Comparison of ENCODE assay signal across 8 cellular contexts in genomic region chr2:241354668-241355658, GRCh38. TPM values are rescaled to one million over a fixed set of nuclear protein-coding genes. Genes with fewer than 3 reads are reported as not detected.
DNase-seq lines count a peak whose midpoint lies in the region; ATAC-seq and TF ChIP-seq lines count a peak whose summit lies in the region.

No MANE protein-coding gene starts in this region.

- H3K36me3 ChIP-seq in CD8-positive, alpha-beta T cell (ENCODE audit: insufficient read depth, low read length) = peaks cover 21% of the 10 kb centered on the region
- H3K36me3 ChIP-seq in PC-9 (ENCODE audit: low read depth) (peaks cover 37% of the 10 kb centered on the region), neuronal stem cell (replicated peaks in 1 of 2; ENCODE audit: control insufficient read depth in 2 of 2, insufficient read depth in 2 of 2, low read length in 2 of 2) (peaks cover 24 to 53% of the 10 kb centered on the region in 2 donors), subcutaneous abdominal adipose tissue (ENCODE audit: control insufficient read depth in 5 of 5, insufficient read depth in 5 of 5, low read length in 5 of 5) (peaks cover 31 to 44% (median 35%) of the 10 kb centered on the region in 5 donors)

- CTCF ChIA-PET in CD8-positive, alpha-beta T cell (lab: Charles Lee) = no interaction called here
- CTCF ChIA-PET in PC-9 (lab: Charles Lee) = no interaction called here

- POLR2A ChIA-PET in CD8-positive, alpha-beta T cell (lab: Charles Lee) = no interaction called here
- POLR2A ChIA-PET in PC-9 (lab: Charles Lee; ENCODE audit: unreplicated experiment) = no interaction called here

- H3K27ac ChIP-seq in CD8-positive, alpha-beta T cell (ENCODE audit: low read depth, low read length) = no peak overlapping the region
- H3K27ac ChIP-seq in PC-9 (peak overlapping the region; percentile 53), neuronal stem cell (replicated peaks; ENCODE audit: low read length) (peak overlapping the region; percentile 70), subcutaneous abdominal adipose tissue (ENCODE audit: low read depth, low read length) (peak overlapping the region; percentile 55)

- peaks cover 2% of the 10 kb centered on the region for H3K79me1 ChIP-seq in neuronal stem cell (ENCODE audit: low read depth, low read length)

- H3K4me3 Mint-ChIP-seq in CD8-positive, alpha-beta T cell = peak overlapping the region; percentile 11
- peak overlapping the region; percentile 26 for H3K4me3 Mint-ChIP-seq in activated T-helper 17 cell treated with anti-CD3 and anti-CD28 coated beads, Interleukin-2, amount 50 U/mL, for 72 hours

- peaks cover 36% of the 10 kb centered on the region for H3K79me2 ChIP-seq in PC-9 (ENCODE audit: low read depth)

- H3K4me3 ChIP-seq in CD8-positive, alpha-beta T cell (ENCODE audit: low read depth, low read length) = no peak overlapping the region
- H3K4me3 ChIP-seq in PC-9 (peak overlapping the region; percentile 51), foreskin fibroblast (ENCODE audit: low read depth in 1 of 2, low read length in 2 of 2) (peak overlapping the region in 1 of 2 donors; percentile 29), neuronal stem cell (ENCODE audit: low read length in 2 of 2) (peak overlapping the region; percentile 31 to 80), subcutaneous abdominal adipose tissue (ENCODE audit: low read depth in 1 of 5, low read length in 5 of 5) (peak overlapping the region in 4 of 5 donors; percentile 47 to 62 (median 50))

- WGBS in neuronal stem cell (ENCODE audit: extremely low coverage in 2 of 2, insufficient read length in 2 of 2, insufficient replicate concordance in 1 of 2), 2 donors = no CpG with 5 or more reads among the region's 40 CpGs

- BruUV-seq in PC-9 (replicated peaks; lab: Mats Ljungman, UMichigan) = TSS peak; percentile 52

- H3K14ac ChIP-seq in neuronal stem cell (ENCODE audit: low read length) = peak overlapping the region; percentile 57

- H4K91ac ChIP-seq in neuronal stem cell (ENCODE audit: low read depth, low read length, poor library complexity) = no peak overlapping the region

- no peak overlapping the region for H4K8ac ChIP-seq in neuronal stem cell (ENCODE audit: low read depth, low read length)

- no peaks in the 10 kb centered on the region for H3K9me3 Mint-ChIP-seq in CD8-positive, alpha-beta T cell
- no peaks in the 10 kb centered on the region for H3K9me3 Mint-ChIP-seq in activated T-helper 17 cell treated with anti-CD3 and anti-CD28 coated beads, Interleukin-2, amount 50 U/mL, for 72 hours

- H2AFZ ChIP-seq in PC-9 = peak overlapping the region; percentile 79
- H2AFZ ChIP-seq in neuronal stem cell (ENCODE audit: low read length) = no peak overlapping the region

- peak overlapping the region; percentile 17 for H2AK5ac ChIP-seq in neuronal stem cell (ENCODE audit: low read depth, low read length)

- H3K4me1 Mint-ChIP-seq in CD8-positive, alpha-beta T cell (ENCODE audit: low read depth) = peaks cover 21% of the 10 kb centered on the region
- H3K4me1 Mint-ChIP-seq in activated T-helper 17 cell treated with anti-CD3 and anti-CD28 coated beads, Interleukin-2, amount 50 U/mL, for 72 hours = peaks cover 20% of the 10 kb centered on the region

- H3K23ac ChIP-seq in neuronal stem cell (ENCODE audit: low read depth, low read length, poor library complexity) = peak overlapping the region; percentile 90

- peak; percentile 35 to 78 (median 65) for DNase-seq in CD8-positive, alpha-beta T cell
- peak; percentile 76 to 98 for DNase-seq in PC-9
- DNase-seq in foreskin fibroblast = peak; percentile 51 to 80
- DNase-seq in neuronal stem cell (ENCODE audit: low spot score) = peak; percentile 70

- peaks cover 45% of the 10 kb centered on the region for H3F3A ChIP-seq in PC-9 (ENCODE audit: insufficient read depth, low read depth)

- no peaks in the 10 kb centered on the region for H3K27me3 Mint-ChIP-seq in CD8-positive, alpha-beta T cell (ENCODE audit: low read depth)
- no peaks in the 10 kb centered on the region for H3K27me3 Mint-ChIP-seq in activated T-helper 17 cell treated with anti-CD3 and anti-CD28 coated beads, Interleukin-2, amount 50 U/mL, for 72 hours

- H3K4ac ChIP-seq in neuronal stem cell (ENCODE audit: low read length) = no peak overlapping the region

- H3K4me1 ChIP-seq in CD8-positive, alpha-beta T cell (ENCODE audit: insufficient read depth, low read length) = peaks cover 10% of the 10 kb centered on the region
- H3K4me1 ChIP-seq in PC-9 (replicated peaks; ENCODE audit: insufficient read depth) (peaks cover 44% of the 10 kb centered on the region), neuronal stem cell (ENCODE audit: control insufficient read depth in 2 of 2, insufficient read depth in 1 of 2, low read depth in 1 of 2, low read length in 2 of 2) (peaks cover 3 to 10% of the 10 kb centered on the region in 2 donors), subcutaneous abdominal adipose tissue (ENCODE audit: control insufficient read depth in 5 of 5, insufficient read depth in 5 of 5, low read length in 5 of 5) (peaks cover 3 to 36% (median 27%) of the 10 kb centered on the region in 5 donors)

- peaks cover 42% of the 10 kb centered on the region for H3K36me3 Mint-ChIP-seq in CD8-positive, alpha-beta T cell
- H3K36me3 Mint-ChIP-seq in activated T-helper 17 cell treated with anti-CD3 and anti-CD28 coated beads, Interleukin-2, amount 50 U/mL, for 72 hours (ENCODE audit: low read depth) = peaks cover 42% of the 10 kb centered on the region

- no peaks in the 10 kb centered on the region for H3K9me2 ChIP-seq in PC-9 (ENCODE audit: insufficient read depth)

- peak overlapping the region; percentile 83 for H3K9ac ChIP-seq in neuronal stem cell (ENCODE audit: low read depth, low read length, poor library complexity)
- peak overlapping the region in 2 of 5 donors; percentile 48 to 52 for H3K9ac ChIP-seq in subcutaneous abdominal adipose tissue (ENCODE audit: low read length in 5 of 5)

- H3K4me2 ChIP-seq in PC-9 (peak overlapping the region; percentile 95), neuronal stem cell (ENCODE audit: insufficient read depth, low read length, poor library complexity, severe bottlenecking) (peak overlapping the region; percentile 70)

- peak overlapping the region; percentile 89 for H3K18ac ChIP-seq in neuronal stem cell (ENCODE audit: low read length)

- H3K27me3 ChIP-seq in CD8-positive, alpha-beta T cell (ENCODE audit: insufficient read depth, low read length) = no peaks in the 10 kb centered on the region
- no peaks in the 10 kb centered on the region for H3K27me3 ChIP-seq in PC-9 (ENCODE audit: insufficient read depth, low read depth)
- no peaks in the 10 kb centered on the region for H3K27me3 ChIP-seq in neuronal stem cell (ENCODE audit: control insufficient read depth in 3 of 3, insufficient read depth in 3 of 3, low read depth in 1 of 3, low read length in 3 of 3)
- H3K27me3 ChIP-seq in subcutaneous abdominal adipose tissue (ENCODE audit: control insufficient read depth in 5 of 5, insufficient read depth in 4 of 5, low read length in 5 of 5) = no peaks in the 10 kb centered on the region

- peaks cover 14% of the 10 kb centered on the region; the same call in 1 of the 2 replicates for H4K20me1 ChIP-seq in PC-9 (ENCODE audit: insufficient read depth)

- ATAC-seq in CD8-positive, alpha-beta T cell = peak; percentile 14
- ATAC-seq in HG02678 (IDR thresholded peaks at IDR 0.05; ENCODE audit: unreplicated experiment) (peak; percentile 29), GM19455 (IDR thresholded peaks at IDR 0.05; ENCODE audit: unreplicated experiment) (no peak)
- ATAC-seq in activated T-helper 17 cell treated with anti-CD3 and anti-CD28 coated beads, Interleukin-2, amount 50 U/mL, for 72 hours (replicated peaks) = peak; percentile 30

- H2BK5ac ChIP-seq in neuronal stem cell (ENCODE audit: low read length) = no peak overlapping the region

- no peak overlapping the region for H2BK15ac ChIP-seq in neuronal stem cell (ENCODE audit: low read length)

- H3K9me3 ChIP-seq in CD8-positive, alpha-beta T cell (ENCODE audit: low read length) = no peaks in the 10 kb centered on the region
- H3K9me3 ChIP-seq in PC-9 (ENCODE audit: insufficient read depth, low read depth) (no peaks in the 10 kb centered on the region), neuronal stem cell (replicated peaks in 1 of 2; ENCODE audit: control insufficient read depth in 2 of 2, insufficient read depth in 1 of 2, low read depth in 1 of 2, low read length in 2 of 2) (no peaks in the 10 kb centered on the region), subcutaneous abdominal adipose tissue (ENCODE audit: control insufficient read depth in 5 of 5, low read length in 5 of 5) (no peaks in the 10 kb centered on the region)

- peak overlapping the region; percentile 60 for H3K27ac Mint-ChIP-seq in CD8-positive, alpha-beta T cell
- H3K27ac Mint-ChIP-seq in activated T-helper 17 cell treated with anti-CD3 and anti-CD28 coated beads, Interleukin-2, amount 50 U/mL, for 72 hours = no peak overlapping the region

- intact Hi-C loops in CD8-positive, alpha-beta T cell (cut with DNase I, micrococcal nuclease) = loop anchor here (1.0 to 10.0 kb wide), 5 partner anchors 80 to 790 kb away; partner anchors contain the start of genes D2HGDH (in 2 of the 2), DUSP28 (in 2 of the 2) and RNPEPL1 (in 2 of the 2)
- intact Hi-C loops in PC-9 (cut with micrococcal nuclease; ENCODE audit: unreplicated experiment) = loop anchor here (1.0 to 10.0 kb wide), 9 partner anchors 38 to 526 kb away; partner anchors contain the start of genes HDLBP, ING5, PASK and SEPTIN2

- TF ChIP-seq CTCF in CD8-positive, alpha-beta T cell (IDR thresholded peaks at IDR 0.05) = no peak
- peak; percentile 52; the same call in 1 of the 2 replicates for TF ChIP-seq CTCF in PC-9 (conservative IDR thresholded peaks at IDR 0.05)
- TF ChIP-seq CTCF in foreskin fibroblast (IDR thresholded peaks at IDR 0.05; ENCODE audit: low read depth, low read length) = no peak

- no peak overlapping the region for H2BK12ac ChIP-seq in neuronal stem cell (ENCODE audit: low read length)

- H2BK120ac ChIP-seq in neuronal stem cell (ENCODE audit: low read depth, low read length) = no peak overlapping the region

RNA-seq across cellular contexts. Expression of gene FARP2, which starts 1.1 kb away (rescaled TPM):
- 10 to 100 TPM; 20.6 to 22.5 TPM for total RNA-seq in CD8-positive, alpha-beta T cell
- 81.5 and 89.1 TPM in 2 replicates for total RNA-seq in PC-9 (2021)
- 10 to 100 TPM; 26.1 to 33.1 TPM for total RNA-seq in activated T-helper 17 cell treated with anti-CD3 and anti-CD28 coated beads, Interleukin-2, amount 50 U/mL, for 72 hours
- 11.9 TPM for polyA plus RNA-seq in neuronal stem cell (2013, experiment 1 of 2)
- polyA plus RNA-seq in neuronal stem cell (2013, experiment 2 of 2) = 11.2 TPM

RNA-seq across cellular contexts. Expression of gene SEPTIN2, which starts 39.2 kb away (rescaled TPM):
- total RNA-seq in CD8-positive, alpha-beta T cell = 100 to 1,000 TPM; 216 to 246 TPM
- 431 and 500 TPM in 2 replicates for total RNA-seq in PC-9 (2021)
- total RNA-seq in activated T-helper 17 cell treated with anti-CD3 and anti-CD28 coated beads, Interleukin-2, amount 50 U/mL, for 72 hours = 100 to 1,000 TPM; 180 to 230 TPM
- polyA plus RNA-seq in neuronal stem cell (2013, experiment 1 of 2) = 264 TPM
- polyA plus RNA-seq in neuronal stem cell (2013, experiment 2 of 2) = 273 TPM

RNA-seq across cellular contexts. Expression of gene HDLBP, which starts 39.5 kb away (rescaled TPM):
- 100 to 1,000 TPM in 1 of 2 experiments, 10 to 100 TPM in 1; 97.5 to 104 TPM for total RNA-seq in CD8-positive, alpha-beta T cell
- total RNA-seq in PC-9 (2021) = 715 and 908 TPM in 2 replicates
- 100 to 1,000 TPM; 303 to 319 TPM for total RNA-seq in activated T-helper 17 cell treated with anti-CD3 and anti-CD28 coated beads, Interleukin-2, amount 50 U/mL, for 72 hours
- 203 TPM for polyA plus RNA-seq in neuronal stem cell (2013, experiment 1 of 2)
- 195 TPM for polyA plus RNA-seq in neuronal stem cell (2013, experiment 2 of 2)
